Comparison of ENCODE assay signal across 13 cellular contexts in the genomic region with DNA sequence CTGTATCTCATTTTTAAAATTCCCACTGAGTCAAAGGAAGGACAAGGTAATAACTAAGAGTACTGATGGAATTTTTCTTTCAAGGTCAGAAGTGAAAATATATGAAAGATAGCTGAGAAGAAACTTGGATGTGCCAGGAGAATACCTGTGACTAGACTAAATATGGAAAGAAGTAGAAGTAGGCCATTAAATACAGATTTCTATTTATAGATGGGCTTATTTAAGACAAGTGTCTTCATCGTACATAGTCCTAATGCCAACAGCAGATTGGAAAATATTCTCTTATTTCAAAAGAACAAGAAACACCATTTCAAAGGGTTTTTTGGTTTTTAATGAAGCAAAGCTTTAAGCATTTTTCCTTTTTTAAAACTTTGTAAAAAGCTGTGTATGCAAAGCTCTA. TPM values are rescaled to one million over a fixed set of nuclear protein-coding genes. Genes with fewer than 3 reads are reported as not detected.
DNase-seq lines count a peak whose midpoint lies in the region; ATAC-seq and TF ChIP-seq lines count a peak whose summit lies in the region.
"Had no signal": no experiment of that assay in that cellular context is flagged by ENCODE, and none has a peak within 500 bp of the region (broad histone marks: within the 10 kb centered on the region; RNA-seq: fewer than 3 reads in every experiment).

No MANE protein-coding gene starts in this region.

- no peaks in the 10 kb centered on the region for H4K20me1 ChIP-seq in osteoblast (ENCODE audit: insufficient read depth, low read length)

- no peak for TF ChIP-seq POLR2A in gastrocnemius medialis (IDR thresholded peaks at IDR 0.05)

- H3K4me3 ChIP-seq in HUES64 (ENCODE audit: low read length) (no peak overlapping the region), gastrocnemius medialis (no peak overlapping the region), aorta (ENCODE audit: low read length in 2 of 2) (no peak overlapping the region), osteoblast (ENCODE audit: insufficient read depth, low read length) (no peak overlapping the region)
- H3K4me3 ChIP-seq: GM12878 had no signal

- CTCF ChIA-PET in activated naive CD4-positive, alpha-beta T cell treated with anti-CD3 and anti-CD28 coated beads for 36 hours (lab: Charles Lee), result interaction anchor here (0.7 to 4.3 kb wide), 4 partner anchors 19 to 172 kb away, joined by 3 to 33 read pairs (median 3); no protein-coding TSS in a partner anchor

- H3K9me3 ChIP-seq in HUES64 (ENCODE audit: insufficient read depth, low read depth, low read length) (no peaks in the 10 kb centered on the region), gastrocnemius medialis (no peaks in the 10 kb centered on the region), aorta (ENCODE audit: control insufficient read depth, low read length) (no peaks in the 10 kb centered on the region), osteoblast (ENCODE audit: low read depth, low read length) (no peaks in the 10 kb centered on the region)

- no peak overlapping the region for H3K4me3 Mint-ChIP-seq in activated naive CD4-positive, alpha-beta T cell treated with anti-CD3 and anti-CD28 coated beads, Interleukin-2, amount 50 U/mL, for 24 hours
- no peak overlapping the region for H3K4me3 Mint-ChIP-seq in activated naive CD4-positive, alpha-beta T cell treated with anti-CD3 and anti-CD28 coated beads for 36 hours

- no peaks in the 10 kb centered on the region for H3K27me3 Mint-ChIP-seq in activated naive CD4-positive, alpha-beta T cell treated with anti-CD3 and anti-CD28 coated beads, Interleukin-2, amount 50 U/mL, for 24 hours
- no peaks in the 10 kb centered on the region for H3K27me3 Mint-ChIP-seq in activated naive CD4-positive, alpha-beta T cell treated with anti-CD3 and anti-CD28 coated beads for 36 hours (ENCODE audit: low read depth)

- no peaks in the 10 kb centered on the region for H3K9me3 Mint-ChIP-seq in activated naive CD4-positive, alpha-beta T cell treated with anti-CD3 and anti-CD28 coated beads, Interleukin-2, amount 50 U/mL, for 24 hours
- H3K9me3 Mint-ChIP-seq in activated naive CD4-positive, alpha-beta T cell treated with anti-CD3 and anti-CD28 coated beads for 36 hours, result no peaks in the 10 kb centered on the region

- peaks cover 15% of the 10 kb centered on the region for H3K36me3 Mint-ChIP-seq in activated naive CD4-positive, alpha-beta T cell treated with anti-CD3 and anti-CD28 coated beads, Interleukin-2, amount 50 U/mL, for 24 hours
- peaks cover 17% of the 10 kb centered on the region for H3K36me3 Mint-ChIP-seq in activated naive CD4-positive, alpha-beta T cell treated with anti-CD3 and anti-CD28 coated beads for 36 hours (ENCODE audit: low read depth)

- H3K27ac ChIP-seq in HUES64 (ENCODE audit: low read depth, low read length) (peak overlapping the region; percentile 1; the same call in 1 of the 2 replicates), epithelial cell of prostate (peak overlapping the region; percentile 69), gastrocnemius medialis (peak overlapping the region; percentile 78 to 97 (median 82)), aorta (ENCODE audit: low read depth in 1 of 2, low read length in 2 of 2) (no peak overlapping the region), osteoblast (ENCODE audit: low read depth, low read length) (no peak overlapping the region)

- TF ChIP-seq CTCF in gastrocnemius medialis (IDR thresholded peaks at IDR 0.05 in 4 of 5, conservative IDR thresholded peaks at IDR 0.05 in 1 of 5) (no peak), osteoblast (IDR thresholded peaks at IDR 0.05; ENCODE audit: extremely low read depth, low read depth, low read length) (no peak), omental fat pad (IDR thresholded peaks at IDR 0.05) (no peak)

- peaks cover 34% of the 10 kb centered on the region for H3K79me2 ChIP-seq in osteoblast (ENCODE audit: insufficient read depth, low read length)

- peak overlapping the region; percentile 90 for H3K27ac Mint-ChIP-seq in activated naive CD4-positive, alpha-beta T cell treated with anti-CD3 and anti-CD28 coated beads, Interleukin-2, amount 50 U/mL, for 24 hours
- no peak overlapping the region for H3K27ac Mint-ChIP-seq in activated naive CD4-positive, alpha-beta T cell treated with anti-CD3 and anti-CD28 coated beads for 36 hours

- H3K4me1 ChIP-seq in HUES64 (ENCODE audit: insufficient read depth, low read length), result peaks cover 66% of the 10 kb centered on the region
- peaks cover 52 to 70% of the 10 kb centered on the region in 2 donors for H3K4me1 ChIP-seq in gastrocnemius medialis
- peaks cover 0 to 4% of the 10 kb centered on the region in 2 donors for H3K4me1 ChIP-seq in aorta (ENCODE audit: control insufficient read depth in 1 of 2, insufficient read depth in 2 of 2, low read length in 2 of 2)
- H3K4me1 ChIP-seq in osteoblast (ENCODE audit: insufficient read depth, low read length), result peaks cover 17% of the 10 kb centered on the region

- in situ Hi-C loops in gastrocnemius medialis (cut with MboI; ENCODE audit: low sequenced_read_pairs in 4 of 4), result loop anchor here in 2 of 4 donors (10.0 to 25.0 kb wide), 2 partner anchors 169 to 176 kb away; no protein-coding TSS in a partner anchor

- no peak for DNase-seq in activated naive CD4-positive, alpha-beta T cell treated with anti-CD3 and anti-CD28 coated beads for 36 hours
- no peak for DNase-seq in epithelial cell of prostate (ENCODE audit: low read depth, low spot score)
- DNase-seq in gastrocnemius medialis, result no peak
- DNase-seq in aorta, result no peak
- DNase-seq in osteoblast (ENCODE audit: insufficient read length, low spot score, missing footprints), result no peak
- DNase-seq in omental fat pad (ENCODE audit: low spot score), result no peak
- DNase-seq: DMS79, NCI-H146, NCI-H2081 treated with DMSO at 0.1 percent for 48 hours, NCI-H524 had no signal

- no peak overlapping the region for H3K4me2 ChIP-seq in osteoblast (ENCODE audit: insufficient read depth, low read length)

- no peak overlapping the region for H3K9ac ChIP-seq in HUES64 (ENCODE audit: low read depth, low read length)

- no peak overlapping the region for H2AFZ ChIP-seq in osteoblast (ENCODE audit: low read length)

- intact Hi-C loops in activated naive CD4-positive, alpha-beta T cell treated with anti-CD3 and anti-CD28 coated beads for 36 hours (cut with micrococcal nuclease), result loop anchor here (5.0 to 10.0 kb wide), 4 partner anchors 154 to 464 kb away; partner anchors contain the start of gene VPS54
- intact Hi-C loops in gastrocnemius medialis (cut with DNase I; ENCODE audit: low total_unique reads) (loop anchor here (5.0 kb wide), 1 partner anchor 166 kb away; no protein-coding TSS in a partner anchor), aorta (cut with DNase I) (loop anchor here (5.0 to 10.0 kb wide), 3 partner anchors 166 to 279 kb away; partner anchors contain the start of genes MDH1 (in 1 of the 2) and WDPCP (in 1 of the 2))

- no peaks in the 10 kb centered on the region for H3K27me3 ChIP-seq in HUES64 (ENCODE audit: insufficient read depth, low read length)
- no peaks in the 10 kb centered on the region for H3K27me3 ChIP-seq in gastrocnemius medialis
- H3K27me3 ChIP-seq in aorta (ENCODE audit: control insufficient read depth in 1 of 2, insufficient read depth in 2 of 2, low read length in 1 of 2), result no peaks in the 10 kb centered on the region
- H3K27me3 ChIP-seq in osteoblast (ENCODE audit: insufficient read depth, low read length), result no peaks in the 10 kb centered on the region

- H3K36me3 ChIP-seq in HUES64 (ENCODE audit: insufficient read depth, low read length), result peaks cover 100% of the 10 kb centered on the region
- peaks cover 0 to 31% of the 10 kb centered on the region in 2 donors for H3K36me3 ChIP-seq in gastrocnemius medialis
- H3K36me3 ChIP-seq in aorta (ENCODE audit: control insufficient read depth in 1 of 2, insufficient read depth in 2 of 2, low read length in 1 of 2), result no peaks in the 10 kb centered on the region
- H3K36me3 ChIP-seq in osteoblast (ENCODE audit: insufficient read depth, low read length), result peaks cover 24% of the 10 kb centered on the region

- WGBS in HUES64, result no CpG with 5 or more reads among the region's 1 CpG
- 13 to 20% methylated on average over 1 of the region's 1 CpG for WGBS in aorta, 2 donors

- peaks cover 61% of the 10 kb centered on the region for H3K4me1 Mint-ChIP-seq in activated naive CD4-positive, alpha-beta T cell treated with anti-CD3 and anti-CD28 coated beads, Interleukin-2, amount 50 U/mL, for 24 hours
- peaks cover 48% of the 10 kb centered on the region for H3K4me1 Mint-ChIP-seq in activated naive CD4-positive, alpha-beta T cell treated with anti-CD3 and anti-CD28 coated beads for 36 hours (ENCODE audit: low read depth)

- peak; percentile 78 to 81 for ATAC-seq in gastrocnemius medialis
- ATAC-seq in aorta (ENCODE audit: low FRiP score), result no peak
- no peak for ATAC-seq in omental fat pad (ENCODE audit: low FRiP score)
- ATAC-seq: GM12878 had no signal

RNA-seq across cellular contexts. Expression of gene UGP2, which starts 22.0 kb away (rescaled TPM):
- 10 to 100 TPM; 82.2 to 93.1 TPM for total RNA-seq in activated naive CD4-positive, alpha-beta T cell treated with anti-CD3 and anti-CD28 coated beads for 36 hours
- 378 TPM for polyA plus RNA-seq in HUES64 (2013, experiment 1 of 2)
- 401 TPM for polyA plus RNA-seq in HUES64 (2013, experiment 2 of 2)
- total RNA-seq in gastrocnemius medialis, result 100 to 1,000 TPM; 398 to 784 (median 580) TPM
- 100 to 1,000 TPM; 171 to 188 TPM for total RNA-seq in aorta
- 100 to 1,000 TPM; 166 to 422 TPM for polyA plus RNA-seq in aorta
- total RNA-seq in osteoblast, result 123 and 133 TPM in 2 replicates
- total RNA-seq in omental fat pad, result 100 to 1,000 TPM; 107 to 361 (median 319) TPM

Comparison
In these comparisons a context has a peak if more than half of its experiments do, and no peak if none do; other contexts are left out.
1. H3K27ac ChIP-seq: peak in HUES64 (single experiment), epithelial cell of prostate (single experiment) and gastrocnemius medialis (4 of 4); none in aorta (0 of 2) and osteoblast (single experiment).
2. ATAC-seq: peak in gastrocnemius medialis (2 of 2); none in aorta (single experiment) and omental fat pad (single experiment).